10 cellular contexts compared by ENCODE assay signal in genomic region chr9:35650341-35651158, GRCh38. TPM values are rescaled to one million over a fixed set of nuclear protein-coding genes. Genes with fewer than 3 reads are reported as not detected.
DNase-seq lines count a peak whose midpoint lies in the region; ATAC-seq and TF ChIP-seq lines count a peak whose summit lies in the region.
"Had no signal": no experiment of that assay in that cellular context is flagged by ENCODE, and none has a peak within 500 bp of the region (broad histone marks: within the 10 kb centered on the region; RNA-seq: fewer than 3 reads in every experiment).

TSS of gene SIT1 (minus strand) at chr9:35650931. CDS start at chr9:35650853, 78 bp downstream.

- H3K27me3 ChIP-seq in NT2/D1 (ENCODE audit: insufficient read depth, insufficient read length): peaks cover 18% of the 10 kb centered on the region
- H3K27me3 ChIP-seq in esophagus muscularis mucosa: no peaks in the 10 kb centered on the region

- peaks cover 5% of the 10 kb centered on the region for H3K27me3 Mint-ChIP-seq in HFFc6 (ENCODE audit: insufficient read depth)

- H3K4me1 Mint-ChIP-seq in HFFc6 (ENCODE audit: low read depth): peaks cover 18% of the 10 kb centered on the region

- H3K9me3 Mint-ChIP-seq in HFFc6: no peaks in the 10 kb centered on the region
- H3K9me3 Mint-ChIP-seq: mesothelial cell of epicardium had no signal

- no peak for TF ChIP-seq EP300 in esophagus muscularis mucosa (IDR thresholded peaks at IDR 0.05)

- H3K9ac ChIP-seq in NT2/D1 (ENCODE audit: insufficient read length, low read depth): peak within 1 kb of the TSS; percentile 6

- no peaks in the 10 kb centered on the region for H3K36me3 Mint-ChIP-seq in HFFc6 (ENCODE audit: low read depth)
- H3K36me3 Mint-ChIP-seq: mesothelial cell of epicardium had no signal

- H3K9me3 ChIP-seq in NT2/D1 (ENCODE audit: insufficient read depth, low read length) (no peaks in the 10 kb centered on the region), esophagus muscularis mucosa (no peaks in the 10 kb centered on the region)

- DNase-seq in GM13977 (ENCODE audit: low spot score): peak; percentile 43
- DNase-seq in NT2/D1 (ENCODE audit: low read depth, low spot score): no peak
- DNase-seq in coronary artery (ENCODE audit: low spot score): no peak
- DNase-seq in esophagus muscularis mucosa (ENCODE audit: extremely low spot score): no peak
- DNase-seq in hypothalamus (lab: John Stamatoyannopoulos, UW): no peak
- DNase-seq in HFFc6: no peak

- H3K4me1 ChIP-seq in NT2/D1 (ENCODE audit: insufficient read depth, insufficient read length) (peaks cover 24% of the 10 kb centered on the region), esophagus muscularis mucosa (peaks cover 8 to 27% (median 20%) of the 10 kb centered on the region in 4 donors)

- in situ Hi-C loops in GM13977 (cut with MboI; ENCODE audit: low pct_unique_long_range_greater_than_20kb, low sequenced_read_pairs, unreplicated experiment): no loop called here

- H3K36me3 ChIP-seq in NT2/D1 (ENCODE audit: insufficient read depth, insufficient read length, low read length) (no peaks in the 10 kb centered on the region), esophagus muscularis mucosa (no peaks in the 10 kb centered on the region)

- H3K27ac ChIP-seq in coronary artery (peak within 1 kb of the TSS; percentile 5 to 77), skin epidermis (peak within 1 kb of the TSS in 20 of 21 experiments; percentile 20 to 97 (median 75)), esophagus muscularis mucosa (replicated peaks in 1 of 4) (no peak within 1 kb of the TSS)

- no peak within 1 kb of the TSS for H3K4me3 Mint-ChIP-seq in HFFc6
- H3K4me3 Mint-ChIP-seq: mesothelial cell of epicardium had no signal

- no peak for TF ChIP-seq POLR2A in esophagus muscularis mucosa (IDR thresholded peaks at IDR 0.05; ENCODE audit: low read depth)

- TF ChIP-seq CTCF in GM13977 (IDR thresholded peaks at IDR 0.05; ENCODE audit: extremely low read depth, insufficient read depth, missing control alignments): no peak
- TF ChIP-seq CTCF in coronary artery (IDR thresholded peaks at IDR 0.05): no peak
- no peak for TF ChIP-seq CTCF in esophagus muscularis mucosa (IDR thresholded peaks at IDR 0.05)
- no peak for TF ChIP-seq CTCF in HFFc6 (IDR thresholded peaks at IDR 0.05)

- no peak for ATAC-seq in HG03521 (IDR thresholded peaks at IDR 0.05; ENCODE audit: unreplicated experiment)

- H3K4me3 ChIP-seq in NT2/D1 (ENCODE audit: insufficient read length, low read depth) (no peak within 1 kb of the TSS), coronary artery (peak within 1 kb of the TSS; percentile 42), skin epidermis (peak within 1 kb of the TSS; percentile 18 to 47 (median 27)), esophagus muscularis mucosa (peak within 1 kb of the TSS in 1 of 4 donors; percentile 32)

- WGBS in esophagus muscularis mucosa: 74% methylated on average over 14 of the region's 22 CpGs

- intact Hi-C loops in esophagus muscularis mucosa (cut with DNase I): no loop called here

- H3K27ac Mint-ChIP-seq in HFFc6: no peak within 1 kb of the TSS
- H3K27ac Mint-ChIP-seq: mesothelial cell of epicardium had no signal

RNA-seq across cellular contexts. Expression of gene SIT1, which starts in this region (rescaled TPM):
- under 1 TPM in 3 of 4 donors, not detected in 1; 0.40 to 0.83 (median 0.83) TPM for total RNA-seq in esophagus muscularis mucosa
- not detected for total RNA-seq in HFFc6 (2021; fragmentation: NEBNext Ultra II Directional; extraction: Animal tissue kit (Norgen Biotek cat#: 25700))
- total RNA-seq: dermis microvascular lymphatic vessel endothelial cell, mesothelial cell of epicardium had no signal

Comparison
In these comparisons a context has a peak if more than half of its experiments do, and no peak if none do; other contexts are left out.
1. H3K27ac ChIP-seq: peak in coronary artery (2 of 2) and skin epidermis (20 of 21); none in esophagus muscularis mucosa (0 of 4).